ENCODE assay signal across 8 cellular contexts in genomic region chr17:77440571-77440981, GRCh38.
A peak's percentile ranks its signal among the peaks of the same experiment; 100 is the strongest.
DNase-seq lines count a peak whose midpoint lies in the region; ATAC-seq and TF ChIP-seq lines count a peak whose summit lies in the region.

No MANE protein-coding gene starts in this region.

- no peak overlapping the region for H3K4me3 ChIP-seq in OCI-LY3 (ENCODE audit: low read length)
- H3K4me3 ChIP-seq in esophagus squamous epithelium, result no peak overlapping the region
- peak overlapping the region in 1 of 8 donors; percentile 52 for H3K4me3 ChIP-seq in spleen

- H3K27me3 ChIP-seq in OCI-LY3 (ENCODE audit: low read depth, low read length), result peaks cover 2% of the 10 kb centered on the region; the same call in 1 of the 2 replicates
- H3K27me3 ChIP-seq in esophagus squamous epithelium, result no peaks in the 10 kb centered on the region
- H3K27me3 ChIP-seq in spleen (replicated peaks in 1 of 7), result no peaks in the 10 kb centered on the region

- peak overlapping the region; percentile 94 for H2AFZ ChIP-seq in OCI-LY3 (ENCODE audit: low read depth, low read length)

- DNase-seq in SIG-M5 treated with dmso at 0.1 percent for 504 hours (lab: John Stamatoyannopoulos, UW; ENCODE audit: unreplicated experiment) (peak; percentile 30), SIG-M5 (lab: John Stamatoyannopoulos, UW) (no peak), esophagus squamous epithelium (lab: John Stamatoyannopoulos, UW) (no peak), spleen (peak; percentile 89), NCI-H748 treated with DMSO at 0.1 percent for 48 hours (lab: John Stamatoyannopoulos, UW) (no peak)

- peaks cover 37% of the 10 kb centered on the region; the same call in 1 of the 2 replicates for H3K9me3 ChIP-seq in OCI-LY3 (ENCODE audit: insufficient read depth, low read length)
- H3K9me3 ChIP-seq in esophagus squamous epithelium, result no peaks in the 10 kb centered on the region
- H3K9me3 ChIP-seq in spleen, result no peaks in the 10 kb centered on the region

- intact Hi-C loops in esophagus squamous epithelium (cut with DNase I) (no loop called here), spleen (cut with DNase I; ENCODE audit: low total_unique reads) (no loop called here)

- H3K36me3 ChIP-seq in OCI-LY3 (replicated peaks; ENCODE audit: low read depth, low read length) (no peaks in the 10 kb centered on the region), esophagus squamous epithelium (no peaks in the 10 kb centered on the region), spleen (no peaks in the 10 kb centered on the region)

- TF ChIP-seq POLR2A in esophagus squamous epithelium (IDR thresholded peaks at IDR 0.05), result no peak
- TF ChIP-seq POLR2A in spleen (IDR thresholded peaks at IDR 0.05), result no peak

- peak overlapping the region; percentile 31; the same call in 1 of the 2 replicates for H3K9ac ChIP-seq in OCI-LY3 (ENCODE audit: low read length)

- H3K79me2 ChIP-seq in OCI-LY3 (ENCODE audit: low read length), result no peaks in the 10 kb centered on the region

- H3K27ac ChIP-seq in OCI-LY3 (ENCODE audit: low read length) (peak overlapping the region; percentile 73), esophagus squamous epithelium (peak overlapping the region; percentile 64 to 88 (median 71)), spleen (peak overlapping the region; percentile 71 to 97 (median 92))

- ATAC-seq in GM18873 (IDR thresholded peaks at IDR 0.05; ENCODE audit: low FRiP score, unreplicated experiment), result no peak
- no peak for ATAC-seq in HG03354 (IDR thresholded peaks at IDR 0.05; ENCODE audit: poor library complexity, severe bottlenecking, unreplicated experiment)

- H3K4me2 ChIP-seq in OCI-LY3 (ENCODE audit: low read length), result peak overlapping the region; percentile 65

- no peaks in the 10 kb centered on the region for H4K20me1 ChIP-seq in OCI-LY3 (ENCODE audit: insufficient read depth, low read length)

- 47 to 68% methylated on average over 8 to 10 of the region's 12 CpGs for WGBS in esophagus squamous epithelium, 2 donors
- 17 to 31% (median 26%) methylated on average over 11 to 12 of the region's 12 CpGs for WGBS in spleen, 5 donors

- TF ChIP-seq CTCF in OCI-LY3 (IDR thresholded peaks at IDR 0.05; ENCODE audit: low read depth, low read length) (no peak), esophagus squamous epithelium (IDR thresholded peaks at IDR 0.05) (no peak), spleen (IDR thresholded peaks at IDR 0.05 in 8 of 11, conservative IDR thresholded peaks at IDR 0.05 in 3 of 11) (no peak)

- H3K4me1 ChIP-seq in OCI-LY3 (ENCODE audit: low read length) (peaks cover 39% of the 10 kb centered on the region), esophagus squamous epithelium (peaks cover 82 to 98% (median 83%) of the 10 kb centered on the region in 3 donors), spleen (peaks cover 94 to 100% (median 100%) of the 10 kb centered on the region in 6 donors)

Comparison
In these comparisons a context has a peak if more than half of its experiments do, and no peak if none do; other contexts are left out.
1. DNase-seq: peak in SIG-M5 treated with dmso at 0.1 percent for 504 hours (single experiment) and spleen (single experiment); none in SIG-M5 (single experiment), esophagus squamous epithelium (single experiment) and NCI-H748 treated with DMSO at 0.1 percent for 48 hours (single experiment).
2. Peak in every context shown above with its lines, with median percentiles within 50 percentile points of each other: H3K27ac ChIP-seq.